34 cellular contexts compared by ENCODE assay signal in genomic region chr4:44817905-44818304, GRCh38.
"Had no signal": no experiment of that assay in that cellular context is flagged by ENCODE, and none has a peak within 500 bp of the region (broad histone marks: within the 10 kb centered on the region; RNA-seq: fewer than 3 reads in every experiment).

No MANE protein-coding gene starts in this region.

- H3K4me1 ChIP-seq: lower lobe of right lung, right lobe of liver, tibial nerve had no signal

- ATAC-seq: activated CD4-positive, CD25-positive, alpha-beta regulatory T cell treated with anti-CD3 and anti-CD28 coated beads, Interleukin-2, amount 50 U/mL, for 24 hours; esophagus mucosa; lower lobe of right lung; natural killer cell; right lobe of liver; SK-N-SH treated with all-trans-retinoic acid at 6 μM for 48 hours; stimulated activated effector memory CD8-positive, alpha-beta T cell treated with anti-CD3 and anti-CD28 coated beads, Interleukin-12 subunit alpha, Interleukin-12 subunit beta, amount 100 ng/mL, for 72 hours; T-helper 17 cell had no signal

- H3K9me3 Mint-ChIP-seq: activated naive CD4-positive, alpha-beta T cell treated with anti-CD3 and anti-CD28 coated beads, Interleukin-2, amount 10 ng/mL, durations not matched to agents 7 days and 5 days; activated naive CD8-positive, alpha-beta T cell treated with anti-CD3 and anti-CD28 coated beads, Interleukin-2, amount 10 ng/mL, durations not matched to agents 7 days and 5 days; activated T-helper 1 cell treated with anti-CD3 and anti-CD28 coated beads, Interleukin-12 subunit alpha, Interleukin-12 subunit beta, Interleukin-2, Interleukin-4 antibody, amounts not matched to agents 30 ng/mL and 10 ng/mL and 1 ng/mL, durations not matched to agents 14 hours and 24 hours and 36 hours; stimulated activated effector memory CD8-positive, alpha-beta T cell treated with anti-CD3 and anti-CD28 coated beads, Interleukin-12 subunit alpha, Interleukin-12 subunit beta, amount 100 ng/mL, for 72 hours; stimulated activated naive CD8-positive, alpha-beta T cell treated with anti-CD3 and anti-CD28 coated beads, Interleukin-15, Interleukin-2, amounts not matched to agents 100 ng/mL and 50 ng/mL, for 24 hours had no signal

- H3K4me3 ChIP-seq: lower lobe of right lung, right lobe of liver, tibial nerve had no signal

- H3K36me3 Mint-ChIP-seq: activated naive CD4-positive, alpha-beta T cell treated with anti-CD3 and anti-CD28 coated beads, Interleukin-2, amount 10 ng/mL, durations not matched to agents 7 days and 5 days; activated naive CD8-positive, alpha-beta T cell treated with anti-CD3 and anti-CD28 coated beads, Interleukin-2, amount 10 ng/mL, durations not matched to agents 7 days and 5 days; immature natural killer cell; natural killer cell; stimulated activated effector memory CD8-positive, alpha-beta T cell treated with anti-CD3 and anti-CD28 coated beads, Interleukin-12 subunit alpha, Interleukin-12 subunit beta, amount 100 ng/mL, for 72 hours had no signal

- H3K27me3 ChIP-seq: brain microvascular endothelial cell, right lobe of liver, tibial nerve had no signal

- H3K36me3 ChIP-seq: brain microvascular endothelial cell, lower lobe of right lung, right lobe of liver, tibial nerve, WERI-Rb-1 had no signal

- H3K4me3 Mint-ChIP-seq: activated naive CD4-positive, alpha-beta T cell treated with anti-CD3 and anti-CD28 coated beads, Interleukin-2, amount 10 ng/mL, durations not matched to agents 7 days and 5 days; activated naive CD8-positive, alpha-beta T cell treated with anti-CD3 and anti-CD28 coated beads, Interleukin-2, amount 10 ng/mL, durations not matched to agents 7 days and 5 days; activated T-helper 1 cell treated with anti-CD3 and anti-CD28 coated beads, Interleukin-12 subunit alpha, Interleukin-12 subunit beta, Interleukin-2, Interleukin-4 antibody, amounts not matched to agents 30 ng/mL and 10 ng/mL and 1 ng/mL, durations not matched to agents 14 hours and 24 hours and 36 hours; dendritic cell treated with granulocyte-macrophage colony-stimulating factor and Interleukin-4, amounts not matched to agents 40 ng/mL and 50 ng/mL, for 4 days; endodermal cell; immature natural killer cell; natural killer cell; stimulated activated effector memory CD8-positive, alpha-beta T cell treated with anti-CD3 and anti-CD28 coated beads, Interleukin-12 subunit alpha, Interleukin-12 subunit beta, amount 100 ng/mL, for 72 hours; stimulated activated naive CD8-positive, alpha-beta T cell treated with anti-CD3 and anti-CD28 coated beads, Interleukin-15, Interleukin-2, amounts not matched to agents 100 ng/mL and 50 ng/mL, for 24 hours; T-helper 17 cell had no signal

- H3K27ac Mint-ChIP-seq: activated naive CD4-positive, alpha-beta T cell treated with anti-CD3 and anti-CD28 coated beads, Interleukin-2, amount 10 ng/mL, durations not matched to agents 7 days and 5 days; activated naive CD8-positive, alpha-beta T cell treated with anti-CD3 and anti-CD28 coated beads, Interleukin-2, amount 10 ng/mL, durations not matched to agents 7 days and 5 days; activated T-helper 1 cell treated with anti-CD3 and anti-CD28 coated beads, Interleukin-12 subunit alpha, Interleukin-12 subunit beta, Interleukin-2, Interleukin-4 antibody, amounts not matched to agents 30 ng/mL and 10 ng/mL and 1 ng/mL, durations not matched to agents 14 hours and 24 hours and 36 hours; dendritic cell treated with granulocyte-macrophage colony-stimulating factor and Interleukin-4, amounts not matched to agents 40 ng/mL and 50 ng/mL, for 4 days; endodermal cell; immature natural killer cell; natural killer cell; stimulated activated effector memory CD8-positive, alpha-beta T cell treated with anti-CD3 and anti-CD28 coated beads, Interleukin-12 subunit alpha, Interleukin-12 subunit beta, amount 100 ng/mL, for 72 hours; stimulated activated naive CD8-positive, alpha-beta T cell treated with anti-CD3 and anti-CD28 coated beads, Interleukin-15, Interleukin-2, amounts not matched to agents 100 ng/mL and 50 ng/mL, for 24 hours; T-helper 17 cell had no signal

- DNase-seq: activated CD4-positive, alpha-beta T cell treated with anti-CD3 and anti-CD28 coated beads for 48 hours; activated CD4-positive, alpha-beta T cell treated with anti-CD3 and anti-CD28 coated beads, Interleukin-2, amount 50 U/mL, for 48 hours; activated CD8-positive, alpha-beta memory T cell treated with anti-CD3 and anti-CD28 coated beads, Interleukin-2, amount 50 U/mL, for 4 hours; activated effector memory CD4-positive, alpha-beta T cell treated with anti-CD3 and anti-CD28 coated beads, Interleukin-2, amount 50 U/mL, for 16 hours; activated naive CD4-positive, alpha-beta T cell treated with anti-CD3 and anti-CD28 coated beads, Interleukin-2, amount 10 ng/mL, durations not matched to agents 7 days and 5 days; activated naive CD8-positive, alpha-beta T cell treated with anti-CD3 and anti-CD28 coated beads, Interleukin-2, amount 10 ng/mL, durations not matched to agents 7 days and 5 days; activated T-cell treated with anti-CD3 and anti-CD28 coated beads, Interleukin-2, amount 50 U/mL, for 1 hour; brain microvascular endothelial cell; central memory CD4-positive, alpha-beta T cell; endodermal cell; glutamatergic neuron; hypothalamus; immature natural killer cell; kidney; lower lobe of right lung; mesendoderm; natural killer cell; posterior cingulate gyrus; right lobe of liver; stimulated activated CD4-positive, alpha-beta T cell treated with anti-CD3 and anti-CD28 coated beads, Interleukin-12 subunit alpha, Interleukin-12 subunit beta, amount 100 ng/mL, for 4 hours; stimulated activated CD4-positive, alpha-beta T cell treated with anti-CD3 and anti-CD28 coated beads, Interleukin-4, amount 100 ng/mL, for 24 hours; T-helper 17 cell; T1000; WERI-Rb-1 had no signal

- H3K27ac ChIP-seq: brain microvascular endothelial cell, lower lobe of right lung, right lobe of liver, tibial nerve, WERI-Rb-1 had no signal

- H3K9me3 ChIP-seq: lower lobe of right lung, right lobe of liver, tibial nerve had no signal

- FAIRE-seq: astrocyte, frontal cortex, kidney had no signal

- H3K27me3 Mint-ChIP-seq: activated naive CD4-positive, alpha-beta T cell treated with anti-CD3 and anti-CD28 coated beads, Interleukin-2, amount 10 ng/mL, durations not matched to agents 7 days and 5 days; activated naive CD8-positive, alpha-beta T cell treated with anti-CD3 and anti-CD28 coated beads, Interleukin-2, amount 10 ng/mL, durations not matched to agents 7 days and 5 days; dendritic cell treated with granulocyte-macrophage colony-stimulating factor and Interleukin-4, amounts not matched to agents 40 ng/mL and 50 ng/mL, for 4 days; stimulated activated naive CD8-positive, alpha-beta T cell treated with anti-CD3 and anti-CD28 coated beads, Interleukin-15, Interleukin-2, amounts not matched to agents 100 ng/mL and 50 ng/mL, for 24 hours had no signal

- H3K4me1 Mint-ChIP-seq: activated naive CD4-positive, alpha-beta T cell treated with anti-CD3 and anti-CD28 coated beads, Interleukin-2, amount 10 ng/mL, durations not matched to agents 7 days and 5 days; activated naive CD8-positive, alpha-beta T cell treated with anti-CD3 and anti-CD28 coated beads, Interleukin-2, amount 10 ng/mL, durations not matched to agents 7 days and 5 days; immature natural killer cell; natural killer cell; stimulated activated effector memory CD8-positive, alpha-beta T cell treated with anti-CD3 and anti-CD28 coated beads, Interleukin-12 subunit alpha, Interleukin-12 subunit beta, amount 100 ng/mL, for 72 hours; T-helper 17 cell had no signal
